In the genomic region with DNA sequence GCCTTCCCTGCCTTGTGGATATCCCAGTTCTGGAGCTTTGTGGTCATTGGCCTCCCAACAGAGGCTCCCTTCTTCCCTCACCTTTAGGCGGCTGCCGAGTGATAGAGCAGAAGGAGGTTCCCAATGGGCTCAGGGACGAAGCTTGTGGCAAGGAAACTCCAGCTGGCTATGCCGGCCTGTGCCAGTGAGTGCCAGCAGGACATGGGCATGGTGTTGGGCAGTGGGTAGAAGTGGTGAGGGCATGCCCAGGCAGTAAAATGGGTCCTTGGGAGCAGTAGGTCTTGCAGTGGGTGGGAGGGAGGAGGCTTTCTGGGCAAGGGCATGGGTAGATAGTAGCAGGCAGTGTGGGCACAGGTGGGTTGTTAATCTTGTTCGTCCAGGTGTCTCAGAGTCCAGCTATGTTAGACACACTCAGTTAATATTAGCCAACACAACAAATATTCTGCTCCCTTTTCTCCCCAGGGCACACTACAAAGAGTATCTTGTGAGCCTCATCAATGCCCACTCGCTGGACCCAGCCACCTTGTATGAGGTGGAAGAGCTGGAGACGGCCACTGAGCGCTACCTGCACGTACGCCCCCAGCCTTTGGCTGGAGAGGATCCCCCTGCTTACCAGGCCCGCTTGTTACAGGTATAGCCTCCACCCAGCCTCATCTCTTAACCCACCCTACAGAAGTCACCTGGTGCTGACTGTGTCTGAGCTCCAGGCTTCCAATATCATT, we compare ENCODE assay signal across 9 cellular contexts.
DNase-seq lines count a peak whose midpoint lies in the region; ATAC-seq and TF ChIP-seq lines count a peak whose summit lies in the region.
"Had no signal": no experiment of that assay in that cellular context is flagged by ENCODE, and none has a peak within 500 bp of the region (broad histone marks: within the 10 kb centered on the region; RNA-seq: fewer than 3 reads in every experiment).

No MANE protein-coding gene starts in this region.

- no peak for TF ChIP-seq CTCF in tibial artery (IDR thresholded peaks at IDR 0.05)

- H3K4me1 ChIP-seq in mucosa of rectum (ENCODE audit: control insufficient read depth in 2 of 2, insufficient read depth in 2 of 2, low read length in 2 of 2) (peaks cover 16 to 19% of the 10 kb centered on the region in 2 donors), tibial artery (peaks cover 0 to 37% (median 28%) of the 10 kb centered on the region in 4 donors)

- intact Hi-C loops in tibial artery (cut with DNase I; ENCODE audit: low total_unique reads): no loop called here

- H3K4me3 ChIP-seq in mucosa of rectum (ENCODE audit: low read length in 2 of 2) (no peak overlapping the region), tibial artery (no peak overlapping the region)

- H3K9ac ChIP-seq in mucosa of rectum (ENCODE audit: low read depth in 1 of 2, low read length in 2 of 2): no peak overlapping the region

- peaks cover 49% of the 10 kb centered on the region for H3K4me1 Mint-ChIP-seq in activated T-cell treated with anti-CD3 and anti-CD28 coated beads, Interleukin-2, amount 50 U/mL, for 24 hours (ENCODE audit: low read depth)

- H3K9me3 Mint-ChIP-seq in activated T-cell treated with anti-CD3 and anti-CD28 coated beads, Interleukin-2, amount 50 U/mL, for 24 hours: no peaks in the 10 kb centered on the region

- H3K27me3 ChIP-seq in mucosa of rectum (ENCODE audit: control insufficient read depth in 2 of 2, insufficient read depth in 2 of 2, low read length in 2 of 2) (no peaks in the 10 kb centered on the region), tibial artery (no peaks in the 10 kb centered on the region)

- H3K27me3 Mint-ChIP-seq in activated T-cell treated with anti-CD3 and anti-CD28 coated beads, Interleukin-2, amount 50 U/mL, for 24 hours: no peaks in the 10 kb centered on the region

- H3K36me3 Mint-ChIP-seq in activated T-cell treated with anti-CD3 and anti-CD28 coated beads, Interleukin-2, amount 50 U/mL, for 24 hours (ENCODE audit: low read depth): peaks cover 92% of the 10 kb centered on the region

- H3K4me3 Mint-ChIP-seq in activated T-cell treated with anti-CD3 and anti-CD28 coated beads, Interleukin-2, amount 50 U/mL, for 24 hours: no peak overlapping the region

- H3K36me3 ChIP-seq in mucosa of rectum (ENCODE audit: control insufficient read depth in 2 of 2, insufficient read depth in 2 of 2, low read length in 2 of 2): peaks cover 62 to 68% of the 10 kb centered on the region in 2 donors
- H3K36me3 ChIP-seq in tibial artery: peaks cover 59 to 79% (median 60%) of the 10 kb centered on the region in 3 donors

- H3K27ac Mint-ChIP-seq in activated T-cell treated with anti-CD3 and anti-CD28 coated beads, Interleukin-2, amount 50 U/mL, for 24 hours: peak overlapping the region; percentile 100

- H3K27ac ChIP-seq in angular gyrus (ENCODE audit: low read depth, low read length): peak overlapping the region; percentile 96
- peak overlapping the region; percentile 95 to 97 for H3K27ac ChIP-seq in mucosa of rectum (ENCODE audit: low read depth in 2 of 2, low read length in 2 of 2)
- H3K27ac ChIP-seq in tibial artery: peak overlapping the region; percentile 84 to 93

- DNase-seq in activated T-cell treated with anti-CD3 and anti-CD28 coated beads, Interleukin-2, amount 50 U/mL, for 24 hours: no peak
- DNase-seq in activated T-cell treated with anti-CD3 and anti-CD28 coated beads, Interleukin-2, amount 50 U/mL, for 48 hours: no peak
- DNase-seq in tibial artery: no peak
- DNase-seq in NCI-H510A treated with DMSO at 0.1 percent for 48 hours (lab: John Stamatoyannopoulos, UW): no peak
- DNase-seq in activated gamma-delta T cell (lab: John Stamatoyannopoulos, UW): no peak
- DNase-seq: activated CD8-positive, alpha-beta memory T cell treated with anti-CD3 and anti-CD28 coated beads for 24 hours had no signal

- no peaks in the 10 kb centered on the region for H3K9me3 ChIP-seq in mucosa of rectum (ENCODE audit: control insufficient read depth in 2 of 2, low read length in 2 of 2)
- no peaks in the 10 kb centered on the region for H3K9me3 ChIP-seq in tibial artery

- no peak for ATAC-seq in GM18511 (IDR thresholded peaks at IDR 0.05; ENCODE audit: unreplicated experiment)
